1 cellular context compared by ENCODE assay signal in genomic region chr22:40346178-40347064, GRCh38.
TF ChIP-seq lines count a peak whose summit lies in the region.

ADSL (plus strand) TSS chr22:40346500; CDS start chr22:40346559, 59 bp downstream.

TF ChIP-seq in HepG2, 621 proteins besides CTCF, POLR2A, EP300 and RAD21 (continued from another document and continues in another):
- TF ChIP-seq KIAA2018 (CRISPR knock-in tag; IDR thresholded peaks at IDR 0.05; ENCODE audit: borderline replicate concordance) (peak; percentile 88; the same call in 1 of the 2 replicates), SNAI1 (CRISPR knock-in tag; IDR thresholded peaks at IDR 0.05; ENCODE audit: borderline replicate concordance) (peak; percentile 53; the same call in 1 of the 2 replicates), HOXA7 (CRISPR knock-in tag; IDR thresholded peaks at IDR 0.05) (no peak), ZNF256 (CRISPR knock-in tag; conservative IDR thresholded peaks at IDR 0.05) (no peak), AHR (CRISPR knock-in tag; IDR thresholded peaks at IDR 0.05) (peak; percentile 86), ZNF574 (CRISPR knock-in tag; IDR thresholded peaks at IDR 0.05) (peak; percentile 95), MTF1 (CRISPR knock-in tag; IDR thresholded peaks at IDR 0.05) (no peak), ZNF251 (CRISPR knock-in tag; IDR thresholded peaks at IDR 0.05) (peak; percentile 93; the same call in 1 of the 2 replicates), ZNF556 (CRISPR knock-in tag; IDR thresholded peaks at IDR 0.05; ENCODE audit: borderline replicate concordance) (no peak; the same call in none of the 2 replicates), ARID5B (CRISPR knock-in tag; IDR thresholded peaks at IDR 0.05) (peak; percentile 67; the same call in 1 of the 2 replicates), ZNF503 (CRISPR knock-in tag; IDR thresholded peaks at IDR 0.05) (peak; percentile 53; the same call in 1 of the 2 replicates), MED8 (CRISPR knock-in tag; IDR thresholded peaks at IDR 0.05; ENCODE audit: insufficient replicate concordance) (peak; percentile 74), GATAD2A (CRISPR knock-in tag; IDR thresholded peaks at IDR 0.05) (peak; percentile 64; the same call in 1 of the 2 replicates), ZNF253 (CRISPR knock-in tag; IDR thresholded peaks at IDR 0.05; ENCODE audit: borderline replicate concordance) (peak; percentile 91; the same call in 1 of the 2 replicates)
- TF ChIP-seq, protein P1, sequence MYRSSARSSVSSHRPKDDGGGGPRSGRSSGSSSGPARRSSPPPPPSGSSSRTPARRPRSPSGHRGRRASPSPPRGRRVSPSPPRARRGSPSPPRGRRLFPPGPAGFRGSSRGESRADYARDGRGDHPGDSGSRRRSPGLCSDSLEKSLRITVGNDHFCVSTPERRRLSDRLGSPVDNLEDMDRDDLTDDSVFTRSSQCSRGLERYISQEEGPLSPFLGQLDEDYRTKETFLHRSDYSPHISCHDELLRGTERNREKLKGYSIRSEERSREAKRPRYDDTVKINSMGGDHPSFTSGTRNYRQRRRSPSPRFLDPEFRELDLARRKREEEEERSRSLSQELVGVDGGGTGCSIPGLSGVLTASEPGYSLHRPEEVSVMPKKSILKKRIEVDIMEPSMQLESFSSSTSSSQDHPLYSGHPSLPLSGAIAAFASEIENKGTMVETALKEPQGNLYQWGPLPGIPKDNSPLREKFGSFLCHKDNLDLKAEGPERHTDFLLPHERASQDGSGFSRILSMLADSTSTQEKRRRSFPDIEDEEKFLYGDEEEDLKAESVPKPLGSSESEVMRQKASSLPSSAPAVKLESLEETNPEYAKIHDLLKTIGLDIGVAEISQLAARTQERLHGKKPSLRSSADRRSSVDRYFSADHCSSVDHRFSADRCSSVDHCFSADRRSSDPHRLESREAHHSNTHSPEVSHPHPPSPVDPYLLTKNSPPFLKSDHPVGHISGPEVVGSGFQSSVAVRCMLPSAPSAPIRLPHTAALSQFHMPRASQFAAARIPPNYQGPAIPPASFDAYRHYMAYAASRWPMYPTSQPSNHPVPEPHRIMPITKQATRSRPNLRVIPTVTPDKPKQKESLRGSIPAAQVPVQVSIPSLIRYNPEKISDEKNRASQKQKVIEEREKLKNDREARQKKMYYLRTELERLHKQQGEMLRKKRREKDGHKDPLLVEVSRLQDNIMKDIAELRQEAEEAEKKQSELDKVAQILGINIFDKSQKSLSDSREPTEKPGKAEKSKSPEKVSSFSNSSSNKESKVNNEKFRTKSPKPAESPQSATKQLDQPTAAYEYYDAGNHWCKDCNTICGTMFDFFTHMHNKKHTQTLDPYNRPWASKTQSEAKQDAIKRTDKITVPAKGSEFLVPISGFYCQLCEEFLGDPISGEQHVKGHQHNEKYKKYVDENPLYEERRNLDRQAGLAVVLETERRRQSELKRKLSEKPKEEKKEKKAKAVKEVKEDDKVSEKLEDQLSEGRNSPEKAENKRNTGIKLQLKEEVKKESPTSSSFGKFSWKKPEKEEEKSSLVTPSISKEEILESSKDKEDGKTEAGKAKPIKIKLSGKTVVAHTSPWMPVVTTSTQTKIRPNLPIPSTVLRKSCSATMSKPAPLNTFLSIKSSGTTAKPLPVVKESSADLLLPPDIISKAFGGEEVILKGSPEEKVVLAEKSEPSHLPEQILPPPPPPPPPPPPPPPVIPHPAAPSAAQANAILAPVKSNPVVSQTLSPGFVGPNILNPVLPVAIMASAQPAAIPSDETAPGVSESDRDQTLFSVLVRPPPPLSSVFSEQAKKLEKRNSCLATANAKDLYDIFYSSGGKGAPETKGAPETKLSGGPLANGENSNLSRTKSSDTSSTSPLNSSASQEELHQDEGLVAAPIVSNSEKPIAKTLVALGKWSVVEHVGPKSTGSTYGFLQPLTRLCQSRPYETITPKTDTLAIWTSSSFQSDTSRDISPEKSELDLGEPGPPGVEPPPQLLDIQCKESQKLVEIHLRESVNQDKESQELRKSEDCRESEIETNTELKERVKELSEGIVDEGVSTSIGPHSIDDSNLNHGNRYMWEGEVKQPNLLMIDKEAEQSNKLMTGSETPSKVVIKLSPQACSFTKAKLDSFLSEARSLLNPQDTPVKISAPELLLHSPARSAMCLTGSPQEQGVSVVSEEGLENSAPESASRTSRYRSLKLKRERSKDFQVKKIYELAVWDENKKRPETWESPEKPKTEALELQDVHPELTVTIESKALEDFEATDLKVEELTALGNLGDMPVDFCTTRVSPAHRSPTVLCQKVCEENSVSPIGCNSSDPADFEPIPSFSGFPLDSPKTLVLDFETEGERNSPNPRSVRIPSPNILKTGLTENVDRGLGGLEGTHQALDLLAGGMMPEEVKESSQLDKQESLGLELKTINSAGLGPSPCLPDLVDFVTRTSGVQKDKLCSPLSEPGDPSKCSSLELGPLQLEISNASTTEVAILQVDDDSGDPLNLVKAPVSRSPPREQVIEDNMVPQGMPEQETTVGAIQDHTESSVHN (CRISPR knock-in tag; IDR thresholded peaks at IDR 0.05), result peak; percentile 89; the same call in 1 of the 2 replicates
- TF ChIP-seq, protein P2, sequence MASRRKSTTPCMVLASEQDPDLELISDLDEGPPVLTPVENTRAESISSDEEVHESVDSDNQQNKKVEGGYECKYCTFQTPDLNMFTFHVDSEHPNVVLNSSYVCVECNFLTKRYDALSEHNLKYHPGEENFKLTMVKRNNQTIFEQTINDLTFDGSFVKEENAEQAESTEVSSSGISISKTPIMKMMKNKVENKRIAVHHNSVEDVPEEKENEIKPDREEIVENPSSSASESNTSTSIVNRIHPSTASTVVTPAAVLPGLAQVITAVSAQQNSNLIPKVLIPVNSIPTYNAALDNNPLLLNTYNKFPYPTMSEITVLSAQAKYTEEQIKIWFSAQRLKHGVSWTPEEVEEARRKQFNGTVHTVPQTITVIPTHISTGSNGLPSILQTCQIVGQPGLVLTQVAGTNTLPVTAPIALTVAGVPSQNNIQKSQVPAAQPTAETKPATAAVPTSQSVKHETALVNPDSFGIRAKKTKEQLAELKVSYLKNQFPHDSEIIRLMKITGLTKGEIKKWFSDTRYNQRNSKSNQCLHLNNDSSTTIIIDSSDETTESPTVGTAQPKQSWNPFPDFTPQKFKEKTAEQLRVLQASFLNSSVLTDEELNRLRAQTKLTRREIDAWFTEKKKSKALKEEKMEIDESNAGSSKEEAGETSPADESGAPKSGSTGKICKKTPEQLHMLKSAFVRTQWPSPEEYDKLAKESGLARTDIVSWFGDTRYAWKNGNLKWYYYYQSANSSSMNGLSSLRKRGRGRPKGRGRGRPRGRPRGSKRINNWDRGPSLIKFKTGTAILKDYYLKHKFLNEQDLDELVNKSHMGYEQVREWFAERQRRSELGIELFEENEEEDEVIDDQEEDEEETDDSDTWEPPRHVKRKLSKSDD (CRISPR knock-in tag; IDR thresholded peaks at IDR 0.05; ENCODE audit: low read depth), result peak; percentile 56; the same call in 1 of the 2 replicates
